ENCODE assay signal across 8 cellular contexts in genomic region chr18:3062798-3063563, GRCh38. TPM values are rescaled to one million over a fixed set of nuclear protein-coding genes. Genes with fewer than 3 reads are reported as not detected.
DNase-seq lines count a peak whose midpoint lies in the region; ATAC-seq and TF ChIP-seq lines count a peak whose summit lies in the region.

No MANE protein-coding gene starts in this region.

- POLR2A ChIA-PET in AG04449 (lab: Yijun Ruan, JAX) = no interaction called here

- peak overlapping the region; percentile 79 for H3K27ac Mint-ChIP-seq in activated CD4-positive, alpha-beta T cell treated with anti-CD3 and anti-CD28 coated beads, Interleukin-2, amount 10 ng/mL, durations not matched to agents 24 days and 14 days

- no peaks in the 10 kb centered on the region for H3K9me3 ChIP-seq in mesenchymal stem cell (ENCODE audit: control insufficient read depth, low read length)

- H3K4me1 ChIP-seq in mesenchymal stem cell (ENCODE audit: control insufficient read depth, insufficient read depth, low read depth, low read length) = peaks cover 2% of the 10 kb centered on the region

- WGBS in mesenchymal stem cell = 66% methylated on average over 15 of the region's 16 CpGs

- H2BK15ac ChIP-seq in mesenchymal stem cell (ENCODE audit: low read depth, poor library complexity, severe bottlenecking) = no peak overlapping the region

- H3K27me3 ChIP-seq in dorsolateral prefrontal cortex (no peaks in the 10 kb centered on the region), mesenchymal stem cell (ENCODE audit: control insufficient read depth in 1 of 2, insufficient read depth in 1 of 2, low read length in 2 of 2) (no peaks in the 10 kb centered on the region)

- H3K4ac ChIP-seq in mesenchymal stem cell (ENCODE audit: low read depth in 1 of 2, low read length in 2 of 2) = no peak overlapping the region

- peak; percentile 42 for ATAC-seq in GM18508 (IDR thresholded peaks at IDR 0.05; ENCODE audit: insufficient read depth, unreplicated experiment)

- peak overlapping the region; percentile 1 for H3K9ac ChIP-seq in mesenchymal stem cell (ENCODE audit: low read length)

- H3K4me3 Mint-ChIP-seq in activated CD4-positive, alpha-beta T cell treated with anti-CD3 and anti-CD28 coated beads, Interleukin-2, amount 10 ng/mL, durations not matched to agents 24 days and 14 days = peak overlapping the region; percentile 62

- no peak overlapping the region for H2AK5ac ChIP-seq in mesenchymal stem cell (ENCODE audit: low read length, severe bottlenecking)

- H3K36me3 ChIP-seq in mesenchymal stem cell (ENCODE audit: control insufficient read depth in 1 of 2, insufficient read depth in 2 of 2, low read depth in 1 of 2, low read length in 2 of 2) = no peaks in the 10 kb centered on the region

- H3K23ac ChIP-seq in mesenchymal stem cell (ENCODE audit: low read length in 2 of 2) = no peak overlapping the region

- H3K27me3 Mint-ChIP-seq in activated CD4-positive, alpha-beta T cell treated with anti-CD3 and anti-CD28 coated beads, Interleukin-2, amount 10 ng/mL, durations not matched to agents 24 days and 14 days = no peaks in the 10 kb centered on the region

- peaks cover 3% of the 10 kb centered on the region for H3K36me3 Mint-ChIP-seq in activated CD4-positive, alpha-beta T cell treated with anti-CD3 and anti-CD28 coated beads, Interleukin-2, amount 10 ng/mL, durations not matched to agents 24 days and 14 days (ENCODE audit: low read depth)

- H3K4me2 ChIP-seq in mesenchymal stem cell (ENCODE audit: low read length, poor library complexity, severe bottlenecking) = no peak overlapping the region

- H3K4me1 Mint-ChIP-seq in activated CD4-positive, alpha-beta T cell treated with anti-CD3 and anti-CD28 coated beads, Interleukin-2, amount 10 ng/mL, durations not matched to agents 24 days and 14 days = peaks cover 66% of the 10 kb centered on the region

- H3K4me3 ChIP-seq in AG04449 (ENCODE audit: low read depth, low read length) (no peak overlapping the region), dorsolateral prefrontal cortex (peak overlapping the region in 42 of 59 donors; percentile 1 to 55 (median 35)), mesenchymal stem cell (ENCODE audit: insufficient read depth in 1 of 2, low read depth in 1 of 2, low read length in 2 of 2) (peak overlapping the region in 1 of 2 experiments; percentile 28)

- no peak overlapping the region for H3K18ac ChIP-seq in mesenchymal stem cell (ENCODE audit: low read depth in 1 of 2, low read length in 2 of 2)

- H3K27ac ChIP-seq in dorsolateral prefrontal cortex (peak overlapping the region in 6 of 59 donors; percentile 0 to 39 (median 15)), mesenchymal stem cell (ENCODE audit: low read length, poor library complexity, severe bottlenecking) (no peak overlapping the region)

- H2BK120ac ChIP-seq in mesenchymal stem cell (ENCODE audit: low read depth, low read length) = no peak overlapping the region

- intact Hi-C loops in activated CD4-positive, alpha-beta T cell treated with anti-CD3 and anti-CD28 coated beads, Interleukin-2, amount 10 ng/mL, durations not matched to agents 24 days and 14 days (cut with micrococcal nuclease) = loop anchor here (1.0 to 10.0 kb wide), 4 partner anchors 66 to 532 kb away; no protein-coding TSS in a partner anchor
- intact Hi-C loops in dorsolateral prefrontal cortex (cut with DNase I) = loop anchor here in 1 of 2 donors (2.0 to 5.0 kb wide), 3 partner anchors 51 to 130 kb away; partner anchors contain the start of gene LPIN2

- no peak overlapping the region for H2BK5ac ChIP-seq in mesenchymal stem cell (ENCODE audit: low read depth, low read length, poor library complexity, severe bottlenecking)

- no peak overlapping the region for H4K91ac ChIP-seq in mesenchymal stem cell (ENCODE audit: low read length)

- no peaks in the 10 kb centered on the region for H3K79me1 ChIP-seq in mesenchymal stem cell (replicated peaks; ENCODE audit: low read length, poor library complexity, severe bottlenecking)

- no peak overlapping the region for H3K14ac ChIP-seq in mesenchymal stem cell (ENCODE audit: low read length in 2 of 2)

- CTCF ChIA-PET in AG04449 (lab: Yijun Ruan, JAX) = interaction anchor here (0.6 to 6.8 kb wide), 35 partner anchors 9 to 184 kb away, joined by 3 to 113 read pairs (median 5); no protein-coding TSS in a partner anchor

- H2BK12ac ChIP-seq in mesenchymal stem cell (ENCODE audit: low read length in 2 of 2) = no peak overlapping the region

- no peak overlapping the region for H4K8ac ChIP-seq in mesenchymal stem cell (ENCODE audit: low read length)

- H2AFZ ChIP-seq in mesenchymal stem cell (ENCODE audit: low read depth, low read length) = no peak overlapping the region

- H3K9me3 Mint-ChIP-seq in activated CD4-positive, alpha-beta T cell treated with anti-CD3 and anti-CD28 coated beads, Interleukin-2, amount 10 ng/mL, durations not matched to agents 24 days and 14 days = peaks cover 4% of the 10 kb centered on the region

- peak; percentile 67 for TF ChIP-seq CTCF in AG04449 (IDR thresholded peaks at IDR 0.05; ENCODE audit: insufficient read depth, low read length, missing control alignments)
- TF ChIP-seq CTCF in dorsolateral prefrontal cortex (IDR thresholded peaks at IDR 0.05 in 54 of 56, conservative IDR thresholded peaks at IDR 0.05 in 2 of 56; ENCODE audit: low read depth in 1 of 56, partially characterized antibody in 56 of 56) = peak in 55 of 56 donors; percentile 42 to 85 (median 76)

- DNase-seq in AG04449 (ENCODE audit: low read depth, low spot score) (no peak), NCI-H146 treated with DMSO at 0.1 percent for 48 hours (lab: John Stamatoyannopoulos, UW; ENCODE audit: unreplicated experiment) (peak; percentile 53), dorsolateral prefrontal cortex (peak; percentile 39 to 74 (median 68)), mesenchymal stem cell (peak; percentile 49), GOT3 (lab: John Stamatoyannopoulos, UW) (no peak)
- peak; percentile 93 for DNase-seq in activated CD4-positive, alpha-beta T cell treated with anti-CD3 and anti-CD28 coated beads, Interleukin-2, amount 10 ng/mL, durations not matched to agents 24 days and 14 days
- peak; percentile 35 to 38 for DNase-seq in stimulated activated CD8-positive, alpha-beta memory T cell treated with anti-CD3 and anti-CD28 coated beads, Interleukin-4, amount 100 ng/mL, for 4 hours (ENCODE audit: low read depth in 2 of 2, low spot score in 1 of 2)

RNA-seq across cellular contexts. Expression of gene LPIN2, which starts 50.0 kb away (rescaled TPM):
- 111 and 118 TPM in 2 replicates for total RNA-seq in activated CD4-positive, alpha-beta T cell treated with anti-CD3 and anti-CD28 coated beads, Interleukin-2, amount 10 ng/mL, durations not matched to agents 24 days and 14 days
- 10 to 100 TPM; 37.1 to 95.3 (median 57.4) TPM for total RNA-seq in dorsolateral prefrontal cortex
- 28.4 TPM for polyA plus RNA-seq in mesenchymal stem cell (2013, experiment 1 of 2)
- polyA plus RNA-seq in mesenchymal stem cell (2013, experiment 2 of 2) = 28.0 TPM

Comparison
In these comparisons a context has a peak if more than half of its experiments do, and no peak if none do; other contexts are left out.
1. DNase-seq: peak in NCI-H146 treated with DMSO at 0.1 percent for 48 hours (single experiment), activated CD4-positive, alpha-beta T cell treated with anti-CD3 and anti-CD28 coated beads, Interleukin-2, amount 10 ng/mL, durations not matched to agents 24 days and 14 days (single experiment), dorsolateral prefrontal cortex (10 of 10), mesenchymal stem cell (single experiment) and stimulated activated CD8-positive, alpha-beta memory T cell treated with anti-CD3 and anti-CD28 coated beads, Interleukin-4, amount 100 ng/mL, for 4 hours (2 of 2); none in AG04449 (single experiment) and GOT3 (single experiment).